In the genomic region with DNA sequence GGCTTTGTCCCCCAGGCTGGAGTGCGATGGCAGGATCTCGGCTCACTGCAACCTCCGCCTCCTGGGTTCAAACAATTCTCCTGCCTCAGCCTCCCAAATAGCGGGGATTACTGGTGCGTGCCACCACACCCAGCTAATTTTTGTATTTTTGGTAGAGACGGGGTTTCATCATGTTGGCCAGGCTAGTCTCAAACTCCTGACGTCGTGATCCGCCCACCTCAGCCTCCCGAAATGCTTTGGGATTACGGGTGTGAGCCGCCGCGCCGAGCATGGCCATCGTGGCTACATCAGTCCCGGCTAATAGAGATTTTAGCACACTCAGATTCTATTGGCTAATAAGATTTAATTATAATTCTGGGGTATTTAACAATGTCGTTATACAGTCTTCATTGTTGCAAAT, we compare ENCODE assay signal across 10 cellular contexts. TPM values are rescaled to one million over a fixed set of nuclear protein-coding genes. Genes with fewer than 3 reads are reported as not detected.
A peak's percentile ranks its signal among the peaks of the same experiment; 100 is the strongest.
DNase-seq lines count a peak whose midpoint lies in the region; TF ChIP-seq lines count a peak whose summit lies in the region.
"Not testable (repeated sequence)": the region's sequence is repeated elsewhere in the genome, so short reads cannot be mapped to it uniquely, and the experiment has no call there.
"Had no signal": no experiment of that assay in that cellular context is flagged by ENCODE, and none has a peak within 500 bp of the region (broad histone marks: within the 10 kb centered on the region; RNA-seq: fewer than 3 reads in every experiment).

No MANE protein-coding gene starts in this region.

- not testable (repeated sequence) for TF ChIP-seq CTCF in CD14-positive monocyte (IDR thresholded peaks at IDR 0.05); glutamatergic neuron (IDR thresholded peaks at IDR 0.05; ENCODE audit: partially characterized antibody, unreplicated experiment); nephron (IDR thresholded peaks at IDR 0.05; ENCODE audit: unreplicated experiment in 3 of 3); spleen (IDR thresholded peaks at IDR 0.05 in 8 of 11, conservative IDR thresholded peaks at IDR 0.05 in 3 of 11)

- intact Hi-C loops in CD14-positive monocyte (cut with micrococcal nuclease) = loop anchor here (5.0 kb wide), 1 partner anchor 41 kb away; a partner anchor contains a TSS
- intact Hi-C loops in activated naive CD4-positive, alpha-beta T cell treated with anti-CD3 and anti-CD28 coated beads for 36 hours (cut with micrococcal nuclease); spleen (cut with DNase I; ENCODE audit: low total_unique reads): not testable (repeated sequence)

- 94 to 98% (median 97%) methylated on average over 18 of the region's 18 CpGs for WGBS in spleen, 5 donors

- H3K4me1 Mint-ChIP-seq in CD14-positive monocyte = peaks cover 40% of the 10 kb centered on the region
- H3K4me1 Mint-ChIP-seq in IgD-negative memory B cell = not testable (repeated sequence)
- peaks cover 25% of the 10 kb centered on the region for H3K4me1 Mint-ChIP-seq in activated CD4-positive, alpha-beta memory T cell treated with anti-CD3 and anti-CD28 coated beads, Interleukin-2, amount 10 ng/mL, durations not matched to agents 7 days and 5 days
- H3K4me1 Mint-ChIP-seq in activated naive CD4-positive, alpha-beta T cell treated with anti-CD3 and anti-CD28 coated beads for 36 hours (ENCODE audit: low read depth) = peaks cover 11% of the 10 kb centered on the region
- peaks cover 31% of the 10 kb centered on the region for H3K4me1 Mint-ChIP-seq in glutamatergic neuron (ENCODE audit: low read depth, unreplicated experiment)
- H3K4me1 Mint-ChIP-seq in nephron = peaks cover 44% of the 10 kb centered on the region

- not testable (repeated sequence) for H3K9me3 ChIP-seq in spleen

- H3K36me3 Mint-ChIP-seq in CD14-positive monocyte = peaks cover 29 to 36% of the 10 kb centered on the region in 2 donors
- not testable (repeated sequence) for H3K36me3 Mint-ChIP-seq in IgD-negative memory B cell; activated CD4-positive, alpha-beta memory T cell treated with anti-CD3 and anti-CD28 coated beads, Interleukin-2, amount 10 ng/mL, durations not matched to agents 7 days and 5 days (ENCODE audit: low read depth); activated naive CD4-positive, alpha-beta T cell treated with anti-CD3 and anti-CD28 coated beads for 36 hours (ENCODE audit: low read depth); glutamatergic neuron (ENCODE audit: unreplicated experiment); nephron (ENCODE audit: low read depth)

- H3K4me3 Mint-ChIP-seq in CD14-positive monocyte (peak overlapping the region; percentile 12 to 89), IgD-negative memory B cell (peak overlapping the region in 1 of 4 donors; percentile 62), nephron (peak overlapping the region; percentile 4 to 40 (median 32))
- H3K4me3 Mint-ChIP-seq in activated CD4-positive, alpha-beta memory T cell treated with anti-CD3 and anti-CD28 coated beads, Interleukin-2, amount 10 ng/mL, durations not matched to agents 7 days and 5 days = peak overlapping the region; percentile 7
- peak overlapping the region; percentile 1 for H3K4me3 Mint-ChIP-seq in activated naive CD4-positive, alpha-beta T cell treated with anti-CD3 and anti-CD28 coated beads for 36 hours
- H3K4me3 Mint-ChIP-seq in glutamatergic neuron (ENCODE audit: unreplicated experiment) = not testable (repeated sequence)

- not testable (repeated sequence) for H3K27me3 Mint-ChIP-seq in CD14-positive monocyte (ENCODE audit: low read depth in 3 of 3); IgD-negative memory B cell; activated CD4-positive, alpha-beta memory T cell treated with anti-CD3 and anti-CD28 coated beads, Interleukin-2, amount 10 ng/mL, durations not matched to agents 7 days and 5 days; activated naive CD4-positive, alpha-beta T cell treated with anti-CD3 and anti-CD28 coated beads for 36 hours (ENCODE audit: low read depth); glutamatergic neuron (ENCODE audit: unreplicated experiment)
- peaks cover 11% of the 10 kb centered on the region for H3K27me3 Mint-ChIP-seq in nephron (ENCODE audit: low read depth)

- H3K27ac ChIP-seq in spleen = peak overlapping the region in 2 of 8 donors; percentile 96 to 98

- H3K9me3 Mint-ChIP-seq in CD14-positive monocyte; IgD-negative memory B cell; activated CD4-positive, alpha-beta memory T cell treated with anti-CD3 and anti-CD28 coated beads, Interleukin-2, amount 10 ng/mL, durations not matched to agents 7 days and 5 days; activated naive CD4-positive, alpha-beta T cell treated with anti-CD3 and anti-CD28 coated beads for 36 hours; glutamatergic neuron (ENCODE audit: unreplicated experiment); nephron: not testable (repeated sequence)

- peaks cover 0 to 11% (median 0%) of the 10 kb centered on the region in 6 donors for H3K36me3 ChIP-seq in spleen

- H3K27ac Mint-ChIP-seq in CD14-positive monocyte (peak overlapping the region; percentile 97 to 100 (median 98)), IgD-negative memory B cell (peak overlapping the region in 2 of 3 donors; percentile 16 to 98), glutamatergic neuron (ENCODE audit: unreplicated experiment) (peak overlapping the region; percentile 17), nephron (peak overlapping the region; percentile 99 to 100 (median 99))
- H3K27ac Mint-ChIP-seq in activated CD4-positive, alpha-beta memory T cell treated with anti-CD3 and anti-CD28 coated beads, Interleukin-2, amount 10 ng/mL, durations not matched to agents 7 days and 5 days; activated naive CD4-positive, alpha-beta T cell treated with anti-CD3 and anti-CD28 coated beads for 36 hours: not testable (repeated sequence)

- CTCF ChIA-PET in activated CD4-positive, alpha-beta memory T cell treated with anti-CD3 and anti-CD28 coated beads, Interleukin-2, amount 10 ng/mL, durations not matched to agents 7 days and 5 days (lab: Charles Lee); activated naive CD4-positive, alpha-beta T cell treated with anti-CD3 and anti-CD28 coated beads for 36 hours (lab: Charles Lee): not testable (repeated sequence)

- not testable (repeated sequence) for H3K27me3 ChIP-seq in spleen (replicated peaks in 1 of 7)

- H3K4me3 ChIP-seq in spleen = not testable (repeated sequence)

- not testable (repeated sequence) for DNase-seq in CD14-positive monocyte (ENCODE audit: low spot score); activated CD4-positive, alpha-beta memory T cell treated with anti-CD3 and anti-CD28 coated beads, Interleukin-2, amount 10 ng/mL, durations not matched to agents 7 days and 5 days; activated naive CD4-positive, alpha-beta T cell treated with anti-CD3 and anti-CD28 coated beads for 36 hours; glutamatergic neuron
- peak; percentile 72 for DNase-seq in spleen

- TF ChIP-seq POLR2A in spleen (IDR thresholded peaks at IDR 0.05) = not testable (repeated sequence)

- POLR2A ChIA-PET in activated CD4-positive, alpha-beta memory T cell treated with anti-CD3 and anti-CD28 coated beads, Interleukin-2, amount 10 ng/mL, durations not matched to agents 7 days and 5 days (lab: Charles Lee) = not testable (repeated sequence)

- peaks cover 6 to 30% (median 18%) of the 10 kb centered on the region in 6 donors for H3K4me1 ChIP-seq in spleen

RNA-seq across cellular contexts. Expression of a gene that starts 41.0 kb away (rescaled TPM):
- polyA plus RNA-seq in CD14-positive monocyte (1 to 10 TPM; 1.2 to 1.5 TPM), IgD-negative memory B cell (not detected), spleen (10 to 100 TPM in 2 of 3 donors, 1 to 10 TPM in 1; 6.9 to 15.8 (median 10.5) TPM)
- total RNA-seq in activated CD4-positive, alpha-beta memory T cell treated with anti-CD3 and anti-CD28 coated beads, Interleukin-2, amount 10 ng/mL, durations not matched to agents 7 days and 5 days = under 1 TPM in 1 of 2 experiments, not detected in 1; 0.13 TPM
- total RNA-seq in activated naive CD4-positive, alpha-beta T cell treated with anti-CD3 and anti-CD28 coated beads for 36 hours = under 1 TPM; 0.26 to 0.91 TPM
- total RNA-seq in glutamatergic neuron (ENCODE audit: unreplicated experiment) (199 TPM), spleen (10 to 100 TPM in 5 of 7 donors, 1 to 10 TPM in 2; 8.8 to 27.3 (median 14.9) TPM)
- total RNA-seq: HT-29 had no signal
- polyA plus RNA-seq: GM12878, K562 had no signal
